8 cellular contexts compared by ENCODE assay signal in genomic region chr19:677201-677600, GRCh38. TPM values are rescaled to one million over a fixed set of nuclear protein-coding genes. Genes with fewer than 3 reads are reported as not detected.
A peak's percentile ranks its signal among the peaks of the same experiment; 100 is the strongest.
DNase-seq lines count a peak whose midpoint lies in the region; ATAC-seq, FAIRE-seq and TF ChIP-seq lines count a peak whose summit lies in the region.

No MANE protein-coding gene starts in this region.

- H3K4me1 ChIP-seq in sigmoid colon = peaks cover 0 to 51% (median 44%) of the 10 kb centered on the region in 4 donors

- ATAC-seq in HG03342 (IDR thresholded peaks at IDR 0.05; ENCODE audit: unreplicated experiment) (no peak), GM18858 (IDR thresholded peaks at IDR 0.05; ENCODE audit: unreplicated experiment) (no peak)

- TF ChIP-seq CTCF in GM06990 (IDR thresholded peaks at IDR 0.05; ENCODE audit: insufficient read depth, low read length, poor library complexity, severe bottlenecking) = no peak
- TF ChIP-seq CTCF in sigmoid colon (IDR thresholded peaks at IDR 0.05) = no peak

- peak in 2 of 4 donors; percentile 64 to 89 for TF ChIP-seq EP300 in sigmoid colon (IDR thresholded peaks at IDR 0.05)

- DNase-seq in GM06990 (ENCODE audit: extremely low read depth, insufficient read length) = no peak
- DNase-seq in SW480 (ENCODE audit: low spot score) = peak; percentile 52
- peak; percentile 88 for DNase-seq in cardiac septum (ENCODE audit: low spot score)
- DNase-seq in sigmoid colon = peak; percentile 94
- DNase-seq in NCI-H2029 treated with DMSO at 0.1 percent for 48 hours (lab: John Stamatoyannopoulos, UW) = no peak
- no peak for DNase-seq in GM12891 (ENCODE audit: insufficient read length, low spot score)

- H3K4me3 ChIP-seq in GM06990 (replicated peaks; ENCODE audit: low read depth, low read length) (peak overlapping the region; percentile 63), sigmoid colon (peak overlapping the region; percentile 42 to 80 (median 59))

- H3K36me3 ChIP-seq in GM06990 (ENCODE audit: control insufficient read depth, insufficient read depth, low read length) = no peaks in the 10 kb centered on the region
- H3K36me3 ChIP-seq in sigmoid colon = peaks cover 0 to 7% (median 0%) of the 10 kb centered on the region in 4 donors

- no peaks in the 10 kb centered on the region for H3K9me3 ChIP-seq in sigmoid colon

- H3K27ac ChIP-seq in sigmoid colon = peak overlapping the region; percentile 87 to 100 (median 98)

- H3K27me3 ChIP-seq in GM06990 (replicated peaks; ENCODE audit: control insufficient read depth, insufficient read depth, low read length) = no peaks in the 10 kb centered on the region
- no peaks in the 10 kb centered on the region for H3K27me3 ChIP-seq in sigmoid colon

- FAIRE-seq in GM12891 (lab: Jason Lieb, UNC) = no peak

- intact Hi-C loops in cardiac septum (cut with DNase I) (no loop called here), sigmoid colon (cut with DNase I) (loop anchor here (5.0 kb wide), 1 partner anchor 425 kb away; the partner anchor contains the start of gene GPX4)

- 5 to 23% methylated on average over 15 of the region's 15 CpGs for WGBS in sigmoid colon, 2 donors

- TF ChIP-seq POLR2A in sigmoid colon (IDR thresholded peaks at IDR 0.05) (no peak), GM12891 (IDR thresholded peaks at IDR 0.05; ENCODE audit: low read depth, low read length) (no peak)

TF ChIP-seq in GM12891, 5 proteins besides CTCF, POLR2A, EP300 and RAD21:
- no peak for TF ChIP-seq POLR2AphosphoS5 (IDR thresholded peaks at IDR 0.05; ENCODE audit: low read depth, low read length)
- no peak for TF ChIP-seq SPI1 (IDR thresholded peaks at IDR 0.05; ENCODE audit: low read depth, low read length)
- TF ChIP-seq PAX5 (IDR thresholded peaks at IDR 0.05; ENCODE audit: insufficient read depth, low read length, severe bottlenecking) = no peak
- TF ChIP-seq TAF1 (IDR thresholded peaks at IDR 0.05; ENCODE audit: low read depth, low read length) = no peak
- no peak for TF ChIP-seq POU2F2 (IDR thresholded peaks at IDR 0.05; ENCODE audit: low read depth, low read length)

RNA-seq across cellular contexts. Expression of gene FSTL3, which starts 1.0 kb away (rescaled TPM):
- total RNA-seq in cardiac septum = 136 TPM
- total RNA-seq in sigmoid colon = 100 to 1,000 TPM in 2 of 4 donors, 10 to 100 TPM in 2; 35.7 to 118 (median 107) TPM
- polyA plus RNA-seq in sigmoid colon = 10 to 100 TPM in 1 of 3 donors, 1 to 10 TPM in 2; 1.6 to 17.8 (median 6.0) TPM
- polyA plus RNA-seq in GM12891 (2012; ENCODE audit: low read depth, missing spikeins) = 20.8 TPM

RNA-seq across cellular contexts. Expression of gene RNF126, which starts 14.2 kb away (rescaled TPM):
- total RNA-seq in cardiac septum (31.4 TPM), sigmoid colon (10 to 100 TPM; 39.2 to 57.1 (median 55.5) TPM)
- polyA plus RNA-seq in sigmoid colon = 10 to 100 TPM; 33.5 to 58.8 (median 35.4) TPM
- 45.1 TPM for polyA plus RNA-seq in GM12891 (2012; ENCODE audit: low read depth, missing spikeins)

RNA-seq across cellular contexts. Expression of gene PRSS57, which starts 18.1 kb away (rescaled TPM):
- total RNA-seq in cardiac septum (not detected), sigmoid colon (not detected)
- polyA plus RNA-seq in sigmoid colon = under 1 TPM in 1 of 3 donors, not detected in 2; 0.15 TPM
- not detected for polyA plus RNA-seq in GM12891 (2012; ENCODE audit: low read depth, missing spikeins)

RNA-seq across cellular contexts. Expression of gene PALM, which starts 31.5 kb away (rescaled TPM):
- 18.9 TPM for total RNA-seq in cardiac septum
- total RNA-seq in sigmoid colon = 10 to 100 TPM; 30.4 to 91.4 (median 35.9) TPM
- 10 to 100 TPM in 2 of 3 donors, 1 to 10 TPM in 1; 3.0 to 21.0 (median 12.5) TPM for polyA plus RNA-seq in sigmoid colon
- 0.73 TPM for polyA plus RNA-seq in GM12891 (2012; ENCODE audit: low read depth, missing spikeins)

RNA-seq across cellular contexts. Expression of gene FGF22, which starts 37.5 kb away (rescaled TPM):
- total RNA-seq in cardiac septum (not detected), sigmoid colon (1 to 10 TPM in 1 of 4 donors, under 1 TPM in 1, not detected in 2; 0.99 to 1.7 TPM)
- under 1 TPM in 1 of 3 donors, not detected in 2; 0.20 TPM for polyA plus RNA-seq in sigmoid colon
- polyA plus RNA-seq in GM12891 (2012; ENCODE audit: low read depth, missing spikeins) = 0.09 TPM

Comparison
In these comparisons a context has a peak if more than half of its experiments do, and no peak if none do; other contexts are left out.
1. DNase-seq: peak in SW480 (single experiment), cardiac septum (single experiment) and sigmoid colon (single experiment); none in GM06990 (single experiment), NCI-H2029 treated with DMSO at 0.1 percent for 48 hours (single experiment) and GM12891 (single experiment).